ENCODE assay signal across 2 cellular contexts in the genomic region with DNA sequence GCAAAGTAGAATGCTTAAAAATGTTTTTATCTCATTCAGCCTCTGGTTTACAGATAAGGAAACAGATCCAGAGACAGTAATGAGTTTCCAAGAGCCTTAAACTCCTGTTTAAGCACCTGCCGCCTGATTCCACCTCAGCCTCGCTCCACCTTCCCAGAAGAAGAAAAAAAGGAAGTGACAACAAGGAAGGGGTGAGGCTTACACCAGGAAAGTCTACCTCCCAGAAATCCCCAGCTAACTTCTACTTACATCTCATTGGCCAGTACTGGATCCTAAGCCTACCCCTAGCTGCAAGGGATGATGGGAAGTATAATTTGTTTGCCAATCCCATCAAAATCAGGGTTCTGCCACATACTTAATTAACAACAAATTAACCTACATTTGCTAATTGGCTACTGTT.
A peak's percentile ranks its signal among the peaks of the same experiment; 100 is the strongest.
TF ChIP-seq lines count a peak whose summit lies in the region.

No MANE protein-coding gene starts in this region.

TF ChIP-seq in HCT116, 20 proteins besides CTCF, POLR2A, EP300 and RAD21:
- no peak for TF ChIP-seq SP1 (IDR thresholded peaks at IDR 0.05; ENCODE audit: low read depth)

TF ChIP-seq in K562, 482 proteins besides CTCF, POLR2A, EP300 and RAD21:
- TF ChIP-seq NELFE (IDR thresholded peaks at IDR 0.05; ENCODE audit: insufficient read depth, insufficient read length), result no peak
- no peak for TF ChIP-seq ZNF79 (CRISPR knock-in tag; IDR thresholded peaks at IDR 0.05; ENCODE audit: low read depth)
- TF ChIP-seq SPI1 (IDR thresholded peaks at IDR 0.05; ENCODE audit: borderline replicate concordance, low read depth, low read length), result peak; percentile 87; the same call in 1 of the 2 replicates
- TF ChIP-seq ZC3H4 (CRISPR knock-in tag; IDR thresholded peaks at IDR 0.05; ENCODE audit: borderline replicate concordance), result no peak
- TF ChIP-seq TEAD2 (tag; IDR thresholded peaks at IDR 0.05), result no peak
- TF ChIP-seq CBX5 (IDR thresholded peaks at IDR 0.05; ENCODE audit: borderline replicate concordance, low read depth), result no peak
- TF ChIP-seq, protein P1, sequence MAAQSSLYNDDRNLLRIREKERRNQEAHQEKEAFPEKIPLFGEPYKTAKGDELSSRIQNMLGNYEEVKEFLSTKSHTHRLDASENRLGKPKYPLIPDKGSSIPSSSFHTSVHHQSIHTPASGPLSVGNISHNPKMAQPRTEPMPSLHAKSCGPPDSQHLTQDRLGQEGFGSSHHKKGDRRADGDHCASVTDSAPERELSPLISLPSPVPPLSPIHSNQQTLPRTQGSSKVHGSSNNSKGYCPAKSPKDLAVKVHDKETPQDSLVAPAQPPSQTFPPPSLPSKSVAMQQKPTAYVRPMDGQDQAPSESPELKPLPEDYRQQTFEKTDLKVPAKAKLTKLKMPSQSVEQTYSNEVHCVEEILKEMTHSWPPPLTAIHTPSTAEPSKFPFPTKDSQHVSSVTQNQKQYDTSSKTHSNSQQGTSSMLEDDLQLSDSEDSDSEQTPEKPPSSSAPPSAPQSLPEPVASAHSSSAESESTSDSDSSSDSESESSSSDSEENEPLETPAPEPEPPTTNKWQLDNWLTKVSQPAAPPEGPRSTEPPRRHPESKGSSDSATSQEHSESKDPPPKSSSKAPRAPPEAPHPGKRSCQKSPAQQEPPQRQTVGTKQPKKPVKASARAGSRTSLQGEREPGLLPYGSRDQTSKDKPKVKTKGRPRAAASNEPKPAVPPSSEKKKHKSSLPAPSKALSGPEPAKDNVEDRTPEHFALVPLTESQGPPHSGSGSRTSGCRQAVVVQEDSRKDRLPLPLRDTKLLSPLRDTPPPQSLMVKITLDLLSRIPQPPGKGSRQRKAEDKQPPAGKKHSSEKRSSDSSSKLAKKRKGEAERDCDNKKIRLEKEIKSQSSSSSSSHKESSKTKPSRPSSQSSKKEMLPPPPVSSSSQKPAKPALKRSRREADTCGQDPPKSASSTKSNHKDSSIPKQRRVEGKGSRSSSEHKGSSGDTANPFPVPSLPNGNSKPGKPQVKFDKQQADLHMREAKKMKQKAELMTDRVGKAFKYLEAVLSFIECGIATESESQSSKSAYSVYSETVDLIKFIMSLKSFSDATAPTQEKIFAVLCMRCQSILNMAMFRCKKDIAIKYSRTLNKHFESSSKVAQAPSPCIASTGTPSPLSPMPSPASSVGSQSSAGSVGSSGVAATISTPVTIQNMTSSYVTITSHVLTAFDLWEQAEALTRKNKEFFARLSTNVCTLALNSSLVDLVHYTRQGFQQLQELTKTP (IDR thresholded peaks at IDR 0.05; ENCODE audit: low read depth in 1 of 2, partially characterized antibody in 2 of 2), result peak in 1 of 2 experiments; percentile 37
- TF ChIP-seq, protein P2, sequence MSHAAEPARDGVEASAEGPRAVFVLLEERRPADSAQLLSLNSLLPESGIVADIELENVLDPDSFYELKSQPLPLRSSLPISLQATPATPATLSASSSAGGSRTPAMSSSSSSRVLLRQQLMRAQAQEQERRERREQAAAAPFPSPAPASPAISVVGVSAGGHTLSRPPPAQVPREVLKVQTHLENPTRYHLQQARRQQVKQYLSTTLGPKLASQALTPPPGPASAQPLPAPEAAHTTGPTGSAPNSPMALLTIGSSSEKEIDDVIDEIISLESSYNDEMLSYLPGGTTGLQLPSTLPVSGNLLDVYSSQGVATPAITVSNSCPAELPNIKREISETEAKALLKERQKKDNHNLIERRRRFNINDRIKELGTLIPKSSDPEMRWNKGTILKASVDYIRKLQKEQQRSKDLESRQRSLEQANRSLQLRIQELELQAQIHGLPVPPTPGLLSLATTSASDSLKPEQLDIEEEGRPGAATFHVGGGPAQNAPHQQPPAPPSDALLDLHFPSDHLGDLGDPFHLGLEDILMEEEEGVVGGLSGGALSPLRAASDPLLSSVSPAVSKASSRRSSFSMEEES (CRISPR knock-in tag; IDR thresholded peaks at IDR 0.05), result no peak
- TF ChIP-seq GABPA (tag; conservative IDR thresholded peaks at IDR 0.05; ENCODE audit: low read depth), result 0 out of 2 replicates have a peak, but pooled peaks have one; percentile 11
- TF ChIP-seq RBM14 (IDR thresholded peaks at IDR 0.05; ENCODE audit: borderline replicate concordance, insufficient read depth, low read depth, low read length), result no peak
- no peak for TF ChIP-seq TEAD1 (CRISPR knock-in tag; IDR thresholded peaks at IDR 0.05)
- TF ChIP-seq NCOR1 (IDR thresholded peaks at IDR 0.05), result no peak
- TF ChIP-seq ZNF3 (CRISPR knock-in tag; IDR thresholded peaks at IDR 0.05), result no peak
- TF ChIP-seq MYNN (IDR thresholded peaks at IDR 0.05), result no peak
- TF ChIP-seq MYNN (CRISPR knock-in tag; IDR thresholded peaks at IDR 0.05), result no peak
- TF ChIP-seq ZNF23 (CRISPR knock-in tag; IDR thresholded peaks at IDR 0.05), result no peak
- no peak for TF ChIP-seq EHMT2 (IDR thresholded peaks at IDR 0.05)
- TF ChIP-seq ZNF24 (IDR thresholded peaks at IDR 0.05), result no peak
- no peak for TF ChIP-seq RBFOX2 (IDR thresholded peaks at IDR 0.05; ENCODE audit: low read depth, low read length)
- no peak for TF ChIP-seq ARID2 (IDR thresholded peaks at IDR 0.05)
- no peak for TF ChIP-seq ZBTB17 (CRISPR knock-in tag; IDR thresholded peaks at IDR 0.05)
- TF ChIP-seq, protein P3, sequence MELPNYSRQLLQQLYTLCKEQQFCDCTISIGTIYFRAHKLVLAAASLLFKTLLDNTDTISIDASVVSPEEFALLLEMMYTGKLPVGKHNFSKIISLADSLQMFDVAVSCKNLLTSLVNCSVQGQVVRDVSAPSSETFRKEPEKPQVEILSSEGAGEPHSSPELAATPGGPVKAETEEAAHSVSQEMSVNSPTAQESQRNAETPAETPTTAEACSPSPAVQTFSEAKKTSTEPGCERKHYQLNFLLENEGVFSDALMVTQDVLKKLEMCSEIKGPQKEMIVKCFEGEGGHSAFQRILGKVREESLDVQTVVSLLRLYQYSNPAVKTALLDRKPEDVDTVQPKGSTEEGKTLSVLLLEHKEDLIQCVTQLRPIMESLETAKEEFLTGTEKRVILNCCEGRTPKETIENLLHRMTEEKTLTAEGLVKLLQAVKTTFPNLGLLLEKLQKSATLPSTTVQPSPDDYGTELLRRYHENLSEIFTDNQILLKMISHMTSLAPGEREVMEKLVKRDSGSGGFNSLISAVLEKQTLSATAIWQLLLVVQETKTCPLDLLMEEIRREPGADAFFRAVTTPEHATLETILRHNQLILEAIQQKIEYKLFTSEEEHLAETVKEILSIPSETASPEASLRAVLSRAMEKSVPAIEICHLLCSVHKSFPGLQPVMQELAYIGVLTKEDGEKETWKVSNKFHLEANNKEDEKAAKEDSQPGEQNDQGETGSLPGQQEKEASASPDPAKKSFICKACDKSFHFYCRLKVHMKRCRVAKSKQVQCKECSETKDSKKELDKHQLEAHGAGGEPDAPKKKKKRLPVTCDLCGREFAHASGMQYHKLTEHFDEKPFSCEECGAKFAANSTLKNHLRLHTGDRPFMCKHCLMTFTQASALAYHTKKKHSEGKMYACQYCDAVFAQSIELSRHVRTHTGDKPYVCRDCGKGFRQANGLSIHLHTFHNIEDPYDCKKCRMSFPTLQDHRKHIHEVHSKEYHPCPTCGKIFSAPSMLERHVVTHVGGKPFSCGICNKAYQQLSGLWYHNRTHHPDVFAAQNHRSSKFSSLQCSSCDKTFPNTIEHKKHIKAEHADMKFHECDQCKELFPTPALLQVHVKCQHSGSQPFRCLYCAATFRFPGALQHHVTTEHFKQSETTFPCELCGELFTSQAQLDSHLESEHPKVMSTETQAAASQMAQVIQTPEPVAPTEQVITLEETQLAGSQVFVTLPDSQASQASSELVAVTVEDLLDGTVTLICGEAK (IDR thresholded peaks at IDR 0.05), result peak; percentile 35; the same call in 1 of the 2 replicates
- TF ChIP-seq, protein P3 (CRISPR knock-in tag; IDR thresholded peaks at IDR 0.05), result no peak
- no peak for TF ChIP-seq POLR2B (IDR thresholded peaks at IDR 0.05; ENCODE audit: low read depth, partially characterized antibody)
- no peak for TF ChIP-seq ZNF124 (CRISPR knock-in tag; IDR thresholded peaks at IDR 0.05)
- no peak for TF ChIP-seq CSDE1 (IDR thresholded peaks at IDR 0.05)
